ENCODE assay signal across 15 cellular contexts in the genomic region with DNA sequence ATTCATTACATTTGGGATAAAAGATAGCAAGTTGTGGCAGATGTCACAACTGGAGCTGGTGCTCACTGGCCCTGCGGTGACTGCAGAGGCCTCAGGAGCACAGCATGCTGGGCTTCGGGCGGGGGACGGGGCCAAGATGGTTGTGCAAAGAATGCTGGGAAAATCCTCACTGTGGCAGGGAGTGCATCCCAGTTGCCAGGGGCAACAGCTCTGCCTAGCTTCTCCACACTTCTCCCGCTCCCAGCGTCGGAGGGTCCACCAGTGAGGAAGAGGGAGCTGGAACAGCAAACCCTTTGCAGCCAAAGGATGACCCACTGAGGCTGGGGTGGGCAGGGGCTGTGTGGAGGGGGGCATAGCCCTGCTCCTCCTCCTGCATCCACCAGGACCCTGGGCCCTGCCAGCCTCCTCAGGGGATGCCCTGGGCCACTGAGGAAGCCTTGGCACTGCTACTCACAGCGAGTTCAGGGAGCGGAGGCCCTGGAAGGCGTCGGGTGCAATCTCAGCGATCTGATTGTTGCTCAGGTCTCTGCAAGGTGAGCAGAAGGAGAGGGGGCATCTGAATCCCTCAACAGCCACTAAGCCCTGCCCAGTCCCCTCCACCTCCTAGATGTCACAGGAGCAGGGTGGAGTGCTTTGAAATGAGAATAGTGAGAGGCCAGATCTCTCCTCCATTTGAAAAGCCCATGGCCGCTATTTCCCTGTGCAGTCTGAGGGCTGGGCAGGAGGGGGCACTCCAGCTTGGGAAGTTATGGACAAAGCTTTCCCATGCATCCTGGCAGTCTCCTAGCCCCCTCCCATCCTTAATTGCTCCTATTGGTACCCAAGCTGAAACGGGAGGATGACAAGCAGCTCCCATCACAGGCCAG.
DNase-seq lines count a peak whose midpoint lies in the region; ATAC-seq and TF ChIP-seq lines count a peak whose summit lies in the region.
"Had no signal": no experiment of that assay in that cellular context is flagged by ENCODE, and none has a peak within 500 bp of the region (broad histone marks: within the 10 kb centered on the region; RNA-seq: fewer than 3 reads in every experiment).

No MANE protein-coding gene starts in this region.

- TF ChIP-seq CTCF in 22Rv1 (IDR thresholded peaks at IDR 0.05) (peak; percentile 14; the same call in 1 of the 2 replicates), Loucy (conservative IDR thresholded peaks at IDR 0.05; ENCODE audit: low read length) (0 out of 2 replicates have a peak, but pooled peaks have one; percentile 21), ascending aorta (IDR thresholded peaks at IDR 0.05) (no peak)

- intact Hi-C loops in ascending aorta (cut with DNase I), result no loop called here

- H2BK120ac ChIP-seq in trophoblast cell (ENCODE audit: insufficient read depth, low read length, poor library complexity), result no peak overlapping the region

- H3K4me2 ChIP-seq in Loucy (ENCODE audit: low read depth, low read length, poor library complexity, severe bottlenecking), result no peak overlapping the region
- H3K4me2 ChIP-seq in trophoblast cell (ENCODE audit: low read length), result no peak overlapping the region

- no peaks in the 10 kb centered on the region for H3K9me3 ChIP-seq in Loucy (ENCODE audit: insufficient read depth, low read depth, low read length)
- no peaks in the 10 kb centered on the region for H3K9me3 ChIP-seq in HAP-1
- H3K9me3 ChIP-seq in trophoblast cell (ENCODE audit: insufficient read depth, low read depth, low read length), result no peaks in the 10 kb centered on the region
- no peaks in the 10 kb centered on the region for H3K9me3 ChIP-seq in ascending aorta
- H3K9me3 ChIP-seq: left ventricle myocardium inferior had no signal

- H3K4me1 ChIP-seq in Loucy (ENCODE audit: insufficient read depth, low read length, poor library complexity, severe bottlenecking) (no peaks in the 10 kb centered on the region), HAP-1 (no peaks in the 10 kb centered on the region), trophoblast cell (ENCODE audit: control insufficient read depth in 1 of 2, insufficient read depth in 2 of 2, low read length in 2 of 2) (no peaks in the 10 kb centered on the region), ascending aorta (no peaks in the 10 kb centered on the region)
- H3K4me1 ChIP-seq: left ventricle myocardium inferior had no signal

- no peak overlapping the region for H3K23ac ChIP-seq in trophoblast cell (ENCODE audit: low read length)

- H3K79me2 ChIP-seq in Loucy (ENCODE audit: insufficient read depth, low read length) (no peaks in the 10 kb centered on the region), trophoblast cell (ENCODE audit: control insufficient read depth, insufficient read depth, low read length, poor library complexity) (no peaks in the 10 kb centered on the region)

- no peak overlapping the region for H3K18ac ChIP-seq in trophoblast cell (ENCODE audit: low read length)

- no peak overlapping the region for H2AK5ac ChIP-seq in trophoblast cell (ENCODE audit: low read length)

- WGBS in trophoblast cell (ENCODE audit: extremely low coverage, insufficient coverage, insufficient read length), result no CpG with 5 or more reads among the region's 14 CpGs

- no peak overlapping the region for H3K9ac ChIP-seq in Loucy (ENCODE audit: low read depth, low read length, poor library complexity, severe bottlenecking)
- H3K9ac ChIP-seq in trophoblast cell (ENCODE audit: low read length), result no peak overlapping the region

- H4K8ac ChIP-seq in trophoblast cell (ENCODE audit: low read depth, low read length), result no peak overlapping the region

- no peak overlapping the region for H2BK12ac ChIP-seq in trophoblast cell (ENCODE audit: low read length)

- no peak overlapping the region for H4K12ac ChIP-seq in trophoblast cell (ENCODE audit: low read depth, low read length)

- H3K4ac ChIP-seq in trophoblast cell (ENCODE audit: low read depth, low read length), result no peak overlapping the region

- in situ Hi-C loops in HAP-1 (cut with MboI; ENCODE audit: low sequenced_read_pairs), result no loop called here

- H2BK5ac ChIP-seq in trophoblast cell (ENCODE audit: low read depth, low read length, poor library complexity), result no peak overlapping the region

- no peak overlapping the region for H4K91ac ChIP-seq in trophoblast cell (ENCODE audit: low read depth, low read length)

- no peaks in the 10 kb centered on the region for H3K79me1 ChIP-seq in trophoblast cell (ENCODE audit: low read length)

- H3K36me3 ChIP-seq in Loucy (ENCODE audit: insufficient read depth, low read length) (no peaks in the 10 kb centered on the region), HAP-1 (replicated peaks) (no peaks in the 10 kb centered on the region; the same call in 1 of the 2 replicates), trophoblast cell (ENCODE audit: control insufficient read depth in 1 of 2, insufficient read depth in 2 of 2, low read length in 2 of 2) (no peaks in the 10 kb centered on the region), ascending aorta (no peaks in the 10 kb centered on the region)
- H3K36me3 ChIP-seq: left ventricle myocardium inferior had no signal

- ATAC-seq in HG02884 (IDR thresholded peaks at IDR 0.05; ENCODE audit: unreplicated experiment), result no peak
- ATAC-seq: activated CD8-positive, alpha-beta memory T cell treated with anti-CD3 and anti-CD28 coated beads, Interleukin-2, amount 10 ng/mL, durations not matched to agents 7 days and 5 days had no signal

- no peaks in the 10 kb centered on the region for H3F3A ChIP-seq in Loucy (ENCODE audit: low read depth)

- H3K27me3 ChIP-seq in Loucy (ENCODE audit: insufficient read depth, low read length, poor library complexity, severe bottlenecking) (no peaks in the 10 kb centered on the region), HAP-1 (ENCODE audit: low read depth) (peaks cover 2% of the 10 kb centered on the region; the same call in 1 of the 2 replicates), trophoblast cell (ENCODE audit: insufficient read depth, low read length) (no peaks in the 10 kb centered on the region), ascending aorta (no peaks in the 10 kb centered on the region)

- H3K4me3 ChIP-seq in Loucy (ENCODE audit: low read length, poor library complexity, severe bottlenecking) (no peak overlapping the region), HAP-1 (no peak overlapping the region), trophoblast cell (ENCODE audit: low read depth, low read length) (no peak overlapping the region), ascending aorta (no peak overlapping the region)
- H3K4me3 ChIP-seq: left ventricle myocardium inferior had no signal

- DNase-seq in cerebellar nuclear complex (lab: John Stamatoyannopoulos, UW) (peak; percentile 64 to 73), medulla oblongata (ENCODE audit: extremely low spot score) (peak; percentile 36), HAP-1 (ENCODE audit: low spot score in 2 of 2) (no peak), trophoblast cell (no peak), ascending aorta (ENCODE audit: low spot score in 2 of 2) (no peak)
- DNase-seq: activated CD4-positive, alpha-beta T cell treated with anti-CD3 and anti-CD28 coated beads for 1 hour; activated CD8-positive, alpha-beta memory T cell treated with anti-CD3 and anti-CD28 coated beads, Interleukin-2, amount 10 ng/mL, durations not matched to agents 7 days and 5 days; CD4-positive, alpha-beta memory T cell; effector CD4-positive, alpha-beta T cell; left ventricle myocardium inferior; stimulated activated CD4-positive, alpha-beta T cell treated with anti-CD3 and anti-CD28 coated beads, Interleukin-12 subunit alpha, Interleukin-12 subunit beta, amount 100 ng/mL, for 4 hours; T-helper 9 cell had no signal

- H2AFZ ChIP-seq in Loucy (ENCODE audit: low read length), result no peak overlapping the region
- no peak overlapping the region for H2AFZ ChIP-seq in trophoblast cell (ENCODE audit: insufficient read depth, low read length, poor library complexity)

- no peaks in the 10 kb centered on the region for H4K20me1 ChIP-seq in Loucy (ENCODE audit: insufficient read depth, low read length, poor library complexity, severe bottlenecking)

- H3K14ac ChIP-seq in trophoblast cell (ENCODE audit: low read length), result no peak overlapping the region

- H3K27ac ChIP-seq in 22Rv1, result no peak overlapping the region
- no peak overlapping the region for H3K27ac ChIP-seq in trophoblast cell (ENCODE audit: low read depth, low read length)
- H3K27ac ChIP-seq in ascending aorta, result no peak overlapping the region
- H3K27ac ChIP-seq: left ventricle myocardium inferior had no signal

- no peaks in the 10 kb centered on the region for H3K9me2 ChIP-seq in Loucy (replicated peaks; ENCODE audit: low read depth, low read length)

Comparison
In these comparisons a context has a peak if more than half of its experiments do, and no peak if none do; other contexts are left out.
1. CTCF ChIP-seq: peak in 22Rv1 (single experiment) and Loucy (single experiment); none in ascending aorta (0 of 3).
2. DNase-seq: peak in cerebellar nuclear complex (2 of 2) and medulla oblongata (single experiment); none in HAP-1 (0 of 2), trophoblast cell (0 of 2) and ascending aorta (0 of 2).